2 cellular contexts compared by ENCODE assay signal in the genomic region with DNA sequence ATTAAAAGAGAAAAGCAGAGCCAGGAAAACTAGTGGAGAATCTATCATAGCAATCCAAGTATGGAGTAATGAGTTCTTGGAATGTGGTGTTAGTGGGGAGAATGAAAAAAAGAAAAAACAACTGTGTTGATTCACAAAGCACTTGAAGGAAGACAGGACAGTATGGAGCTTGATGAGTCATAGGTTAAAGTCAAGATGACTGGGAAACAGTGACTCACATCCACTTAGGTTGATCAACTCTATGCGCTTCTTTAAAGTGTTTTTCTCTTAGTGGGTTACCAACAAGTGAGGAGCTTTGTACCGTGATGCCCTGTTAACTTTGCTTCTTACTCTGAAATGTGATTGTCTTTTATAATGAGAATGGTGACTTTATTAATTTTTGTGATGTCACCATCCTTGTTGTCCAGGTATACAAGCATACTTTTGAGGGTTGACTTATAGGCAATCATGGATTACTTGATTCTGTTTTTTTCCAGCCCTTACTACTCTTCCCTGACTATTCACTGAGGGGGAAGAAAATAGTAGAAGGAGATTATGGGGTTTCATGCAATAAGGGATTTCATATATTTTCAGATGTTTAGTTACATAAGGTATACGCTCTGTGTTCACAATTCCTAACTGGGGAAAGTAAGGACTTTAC.
A peak's percentile ranks its signal among the peaks of the same experiment; 100 is the strongest.
TF ChIP-seq lines count a peak whose summit lies in the region.

No MANE protein-coding gene starts in this region.

TF ChIP-seq in A549, 52 proteins besides CTCF, POLR2A, EP300 and RAD21 (continued from another document):
- TF ChIP-seq, protein P1, sequence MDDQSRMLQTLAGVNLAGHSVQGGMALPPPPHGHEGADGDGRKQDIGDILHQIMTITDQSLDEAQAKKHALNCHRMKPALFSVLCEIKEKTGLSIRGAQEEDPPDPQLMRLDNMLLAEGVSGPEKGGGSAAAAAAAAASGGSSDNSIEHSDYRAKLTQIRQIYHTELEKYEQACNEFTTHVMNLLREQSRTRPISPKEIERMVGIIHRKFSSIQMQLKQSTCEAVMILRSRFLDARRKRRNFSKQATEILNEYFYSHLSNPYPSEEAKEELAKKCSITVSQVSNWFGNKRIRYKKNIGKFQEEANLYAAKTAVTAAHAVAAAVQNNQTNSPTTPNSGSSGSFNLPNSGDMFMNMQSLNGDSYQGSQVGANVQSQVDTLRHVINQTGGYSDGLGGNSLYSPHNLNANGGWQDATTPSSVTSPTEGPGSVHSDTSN (IDR thresholded peaks at IDR 0.05), result no peak
- TF ChIP-seq FOSL2 (IDR thresholded peaks at IDR 0.05) (peak; percentile 98), FOSL2 (CRISPR knock-in tag; IDR thresholded peaks at IDR 0.05) (peak; percentile 100), BHLHE40 (IDR thresholded peaks at IDR 0.05; ENCODE audit: low read depth, low read length) (no peak), RCOR1 (IDR thresholded peaks at IDR 0.05; ENCODE audit: low read depth, low read length) (no peak), JUN (IDR thresholded peaks at IDR 0.05) (peak in 1 of 2 experiments; percentile 56; a peak in 1 of 5 replicates), RNF2 (IDR thresholded peaks at IDR 0.05; ENCODE audit: borderline replicate concordance, low read depth) (no peak), JUNB (IDR thresholded peaks at IDR 0.05) (peak; percentile 95), CEBPB (IDR thresholded peaks at IDR 0.05) (peak in 1 of 2 experiments; percentile 48; a peak in 1 of 4 replicates), CBX8 (IDR thresholded peaks at IDR 0.05) (no peak)
- TF ChIP-seq, protein P2, sequence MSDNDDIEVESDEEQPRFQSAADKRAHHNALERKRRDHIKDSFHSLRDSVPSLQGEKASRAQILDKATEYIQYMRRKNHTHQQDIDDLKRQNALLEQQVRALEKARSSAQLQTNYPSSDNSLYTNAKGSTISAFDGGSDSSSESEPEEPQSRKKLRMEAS (IDR thresholded peaks at IDR 0.05), result peak; percentile 32; the same call in 1 of the 2 replicates
TF ChIP-seq in A549: peak in this region for 7.

TF ChIP-seq in IMR-90, 13 proteins besides CTCF, POLR2A, EP300 and RAD21 (continued from another document):
- no peak for TF ChIP-seq MXI1 (IDR thresholded peaks at IDR 0.05; ENCODE audit: borderline replicate concordance, low read depth, low read length)
- TF ChIP-seq NFE2L2 (IDR thresholded peaks at IDR 0.05; ENCODE audit: low read depth, low read length), result peak; percentile 61; the same call in 1 of the 2 replicates
- TF ChIP-seq, protein P3, sequence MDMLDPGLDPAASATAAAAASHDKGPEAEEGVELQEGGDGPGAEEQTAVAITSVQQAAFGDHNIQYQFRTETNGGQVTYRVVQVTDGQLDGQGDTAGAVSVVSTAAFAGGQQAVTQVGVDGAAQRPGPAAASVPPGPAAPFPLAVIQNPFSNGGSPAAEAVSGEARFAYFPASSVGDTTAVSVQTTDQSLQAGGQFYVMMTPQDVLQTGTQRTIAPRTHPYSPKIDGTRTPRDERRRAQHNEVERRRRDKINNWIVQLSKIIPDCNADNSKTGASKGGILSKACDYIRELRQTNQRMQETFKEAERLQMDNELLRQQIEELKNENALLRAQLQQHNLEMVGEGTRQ (IDR thresholded peaks at IDR 0.05; ENCODE audit: low read depth, low read length), result no peak
- peak; percentile 100 for TF ChIP-seq FOS (IDR thresholded peaks at IDR 0.05; ENCODE audit: low read depth, low read length)
